In the genomic region with DNA sequence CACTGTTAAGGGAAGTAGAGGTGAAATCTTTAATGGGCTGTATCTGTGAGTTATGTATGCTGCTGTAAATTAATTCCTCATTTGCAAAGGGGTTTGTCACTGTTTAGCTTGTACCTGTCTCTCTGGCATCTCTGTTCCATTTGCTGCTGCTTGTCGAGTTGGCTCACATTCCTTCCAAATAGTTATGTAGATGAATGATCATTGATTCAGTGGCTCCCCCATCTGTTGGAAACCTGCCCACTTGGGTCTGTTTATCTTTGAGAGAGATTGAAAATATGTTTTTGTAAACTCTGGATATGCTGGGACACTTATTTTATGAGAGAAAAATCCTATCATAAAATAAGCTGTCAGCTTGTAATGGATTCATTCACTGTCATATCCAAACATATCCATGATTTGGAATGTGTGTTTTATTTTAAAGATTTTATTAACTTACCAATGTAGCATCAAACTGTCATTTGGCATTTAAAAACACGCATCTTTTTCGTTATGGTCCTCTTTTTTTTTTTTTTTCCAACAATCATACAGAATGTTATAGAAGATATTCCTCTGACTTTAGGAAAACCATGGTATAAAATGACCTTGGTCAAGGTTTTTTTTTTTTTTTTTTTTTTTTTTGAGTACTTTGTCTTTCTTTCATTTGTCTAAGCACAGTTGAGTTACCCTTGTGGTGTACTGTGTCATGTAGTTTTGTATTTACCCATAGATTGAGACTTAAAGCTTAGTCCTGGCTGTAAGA, we compare ENCODE assay signal across 24 cellular contexts. TPM values are rescaled to one million over a fixed set of nuclear protein-coding genes. Genes with fewer than 3 reads are reported as not detected.
A peak's percentile ranks its signal among the peaks of the same experiment; 100 is the strongest.
DNase-seq lines count a peak whose midpoint lies in the region; ATAC-seq and TF ChIP-seq lines count a peak whose summit lies in the region.
"Had no signal": no experiment of that assay in that cellular context is flagged by ENCODE, and none has a peak within 500 bp of the region (broad histone marks: within the 10 kb centered on the region; RNA-seq: fewer than 3 reads in every experiment).

No MANE protein-coding gene starts in this region.

- peak overlapping the region; percentile 99 for H3K27ac ChIP-seq in left ventricle myocardium inferior (replicated peaks)
- H3K27ac ChIP-seq: SJSA1 had no signal

- H3K4me1 ChIP-seq in left ventricle myocardium inferior, result peaks cover 38% of the 10 kb centered on the region
- H3K4me1 ChIP-seq: SJSA1 had no signal

- no peaks in the 10 kb centered on the region for H3K9me3 ChIP-seq in left ventricle myocardium inferior (replicated peaks)
- H3K9me3 ChIP-seq: SJSA1 had no signal

- peaks cover 47% of the 10 kb centered on the region for H3K27me3 ChIP-seq in left ventricle myocardium inferior (ENCODE audit: low read depth)

- DNase-seq in left ventricle myocardium inferior (no peak), Right ventricle myocardium superior (no peak), NCI-H1694 (lab: John Stamatoyannopoulos, UW) (peak; percentile 35), epithelial cell of proximal tubule (ENCODE audit: low read depth) (no peak), renal cortical epithelial cell (ENCODE audit: low read depth) (peak; percentile 1), 8988T (no peak), NCI-H187 (lab: John Stamatoyannopoulos, UW) (no peak)
- DNase-seq: activated B cell treated with CpG ODN at 0.5 μM for 24 hours; activated CD8-positive, alpha-beta memory T cell treated with anti-CD3 and anti-CD28 coated beads for 24 hours; activated T-cell treated with anti-CD3 and anti-CD28 coated beads, Interleukin-2, amount 50 U/mL, for 72 hours; CD4-positive, alpha-beta T cell; DMS79; effector memory CD8-positive, alpha-beta T cell; islet precursor cell; naive B cell; NCI-H146; stimulated activated CD4-positive, alpha-beta T cell treated with anti-CD3 and anti-CD28 coated beads, Interleukin-2, amount 100 ng/mL, for 24 hours; stimulated activated naive CD8-positive, alpha-beta T cell treated with anti-CD3 and anti-CD28 coated beads, Interleukin-15, Interleukin-2, amounts not matched to agents 100 U/mL and 50 U/mL, for 24 hours; T-helper 2 cell had no signal

- intact Hi-C loops in left ventricle myocardium inferior (cut with micrococcal nuclease) (no loop called here), Right ventricle myocardium superior (cut with DNase I) (loop anchor here (10.0 kb wide), 1 partner anchor 151 kb away; no protein-coding TSS in a partner anchor)

- ATAC-seq in Right ventricle myocardium superior (ENCODE audit: poor library complexity) (no peak), GM21447 (IDR thresholded peaks at IDR 0.05; ENCODE audit: unreplicated experiment) (no peak)
- ATAC-seq: activated T-cell treated with anti-CD3 and anti-CD28 coated beads, Interleukin-2, amount 50 U/mL, for 72 hours; effector memory CD8-positive, alpha-beta T cell; stimulated activated naive CD8-positive, alpha-beta T cell treated with anti-CD3 and anti-CD28 coated beads, Interleukin-15, Interleukin-2, amounts not matched to agents 100 U/mL and 50 U/mL, for 24 hours had no signal

- H3K4me3 ChIP-seq in left ventricle myocardium inferior (peak overlapping the region; percentile 77), epithelial cell of proximal tubule (ENCODE audit: low read depth, low read length) (no peak overlapping the region)
- H3K4me3 ChIP-seq: SJSA1 had no signal

- TF ChIP-seq CTCF in left ventricle myocardium inferior (IDR thresholded peaks at IDR 0.05; ENCODE audit: borderline replicate concordance), result no peak
- TF ChIP-seq CTCF in epithelial cell of proximal tubule (conservative IDR thresholded peaks at IDR 0.05; ENCODE audit: low read depth, low read length), result peak; percentile 24

- no peaks in the 10 kb centered on the region for H3K36me3 ChIP-seq in left ventricle myocardium inferior
- H3K36me3 ChIP-seq: SJSA1 had no signal

RNA-seq across cellular contexts. Expression of gene RYR2, which starts 3.5 kb away (rescaled TPM):
- 783 TPM for total RNA-seq in left ventricle myocardium inferior
- total RNA-seq in Right ventricle myocardium superior, result 744 TPM
- 0.58 and 0.63 TPM in 2 replicates for total RNA-seq in epithelial cell of proximal tubule
- total RNA-seq in renal cortical epithelial cell, result 0.10 TPM in 1 of 2 replicates, not detected in the other
- total RNA-seq: activated B cell treated with CpG ODN at 0.5 μM for 24 hours; CD4-positive, alpha-beta T cell; HT-29; SJSA1 had no signal

RNA-seq across cellular contexts. Expression of gene MT1HL1, which starts 41.2 kb away (rescaled TPM):
- total RNA-seq in left ventricle myocardium inferior, result not detected
- total RNA-seq in Right ventricle myocardium superior, result not detected
- not detected in 2 replicates for total RNA-seq in epithelial cell of proximal tubule
- total RNA-seq in renal cortical epithelial cell, result not detected in 2 replicates
- total RNA-seq: activated B cell treated with CpG ODN at 0.5 μM for 24 hours; activated T-cell treated with anti-CD3 and anti-CD28 coated beads, Interleukin-2, amount 50 U/mL, for 72 hours; astrocyte; CD4-positive, alpha-beta T cell; HT-29; NCI-H460; SJSA1 had no signal

Comparison
In these comparisons a context has a peak if more than half of its experiments do, and no peak if none do; other contexts are left out.
1. DNase-seq: peak in NCI-H1694 (single experiment) and renal cortical epithelial cell (single experiment); none in left ventricle myocardium inferior (single experiment), Right ventricle myocardium superior (single experiment), epithelial cell of proximal tubule (single experiment), 8988T (single experiment) and NCI-H187 (0 of 2).
2. RNA of gene RYR2, which starts 3.5 kb away (total RNA-seq): 783 TPM in left ventricle myocardium inferior (single experiment) and 744 TPM in Right ventricle myocardium superior (single experiment); 0.58 to 0.63 TPM in epithelial cell of proximal tubule and 0.10 TPM in renal cortical epithelial cell; every median in the first group is over 100 times any median in the second.